11 cellular contexts compared by ENCODE assay signal in the genomic region with DNA sequence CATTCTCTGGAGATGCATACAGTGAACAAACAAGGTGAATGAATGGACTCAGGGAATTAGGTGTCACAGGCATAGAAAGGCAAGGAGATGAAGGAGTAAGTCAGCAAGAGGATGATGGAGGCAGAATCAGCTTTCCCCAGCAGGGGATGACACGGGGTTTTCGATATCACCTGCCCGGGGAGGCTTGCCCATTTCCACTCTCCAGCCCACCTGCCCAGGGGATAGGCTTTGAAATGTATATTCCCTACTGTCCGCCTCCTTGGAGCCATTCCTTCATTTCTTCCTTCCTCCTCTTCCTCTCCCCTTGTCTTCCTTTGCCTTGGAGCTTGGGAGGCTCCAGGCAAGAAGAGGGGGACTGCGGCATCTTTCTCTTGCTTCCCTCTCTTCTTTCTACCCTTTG. TPM values are rescaled to one million over a fixed set of nuclear protein-coding genes. Genes with fewer than 3 reads are reported as not detected.
DNase-seq lines count a peak whose midpoint lies in the region; ATAC-seq, FAIRE-seq and TF ChIP-seq lines count a peak whose summit lies in the region.
"Had no signal": no experiment of that assay in that cellular context is flagged by ENCODE, and none has a peak within 500 bp of the region (broad histone marks: within the 10 kb centered on the region; RNA-seq: fewer than 3 reads in every experiment).

No MANE protein-coding gene starts in this region.

- H3K4me1 Mint-ChIP-seq in central memory CD8-positive, alpha-beta T cell, result peaks cover 14% of the 10 kb centered on the region

- no peak for TF ChIP-seq POLR2A in sigmoid colon (IDR thresholded peaks at IDR 0.05)

- H3K4me3 Mint-ChIP-seq in central memory CD8-positive, alpha-beta T cell, result peak overlapping the region; percentile 64

- peak overlapping the region; percentile 92 for H3K27ac Mint-ChIP-seq in central memory CD8-positive, alpha-beta T cell (ENCODE audit: low read depth)

- H3K4me3 ChIP-seq in H7 (ENCODE audit: insufficient read depth, low read depth, low read length) (no peak overlapping the region), OCI-LY1 (ENCODE audit: low read depth, low read length, poor library complexity, severe bottlenecking) (peak overlapping the region; percentile 44), sigmoid colon (no peak overlapping the region)

- H3K36me3 Mint-ChIP-seq in central memory CD8-positive, alpha-beta T cell (ENCODE audit: insufficient read depth), result no peaks in the 10 kb centered on the region

- no peaks in the 10 kb centered on the region for H3K36me3 ChIP-seq in H7 (replicated peaks; ENCODE audit: control insufficient read depth, insufficient read depth, low read length)
- no peaks in the 10 kb centered on the region; the same call in 1 of the 2 replicates for H3K36me3 ChIP-seq in OCI-LY1 (ENCODE audit: insufficient read depth, low read length)
- H3K36me3 ChIP-seq in sigmoid colon, result no peaks in the 10 kb centered on the region

- ATAC-seq in central memory CD8-positive, alpha-beta T cell (replicated peaks; ENCODE audit: extremely low read depth, poor library complexity, severe bottlenecking), result no peak

- no peaks in the 10 kb centered on the region for H3K9me3 ChIP-seq in OCI-LY1 (ENCODE audit: low read length)
- H3K9me3 ChIP-seq in sigmoid colon, result no peaks in the 10 kb centered on the region

- intact Hi-C loops in sigmoid colon (cut with DNase I), result no loop called here

- no peaks in the 10 kb centered on the region for H3K9me2 ChIP-seq in OCI-LY1 (ENCODE audit: low read depth, low read length)

- H3K27me3 ChIP-seq in H7 (ENCODE audit: control insufficient read depth, insufficient read depth, low read length) (no peaks in the 10 kb centered on the region), OCI-LY1 (ENCODE audit: insufficient read depth, low read length) (no peaks in the 10 kb centered on the region), sigmoid colon (peaks cover 0 to 3% (median 0%) of the 10 kb centered on the region in 3 donors)

- H3K79me2 ChIP-seq in OCI-LY1 (ENCODE audit: insufficient read depth, low read length), result no peaks in the 10 kb centered on the region

- no peaks in the 10 kb centered on the region for H3K9me3 Mint-ChIP-seq in central memory CD8-positive, alpha-beta T cell
- H3K9me3 Mint-ChIP-seq: memory B cell had no signal

- FAIRE-seq in urothelium cell line (lab: Jason Lieb, UNC), result no peak

- peak overlapping the region; percentile 66; the same call in 1 of the 2 replicates for H3K4me2 ChIP-seq in OCI-LY1 (ENCODE audit: low read length)

- DNase-seq in H7 (peak; percentile 56), sigmoid colon (peak; percentile 32), AG08395 (ENCODE audit: low spot score) (no peak), NCI-H2227 (lab: John Stamatoyannopoulos, UW; ENCODE audit: unreplicated experiment) (no peak), urothelium cell line (ENCODE audit: low spot score) (no peak), HK-2 (ENCODE audit: unreplicated experiment) (no peak)
- no peak for DNase-seq in central memory CD8-positive, alpha-beta T cell (ENCODE audit: low spot score in 2 of 2)
- DNase-seq: DMS 273 treated with DMSO at 0.1 percent for 48 hours, NCI-H1694 treated with DMSO at 0.1 percent for 48 hours had no signal

- no peaks in the 10 kb centered on the region for H4K20me1 ChIP-seq in OCI-LY1 (ENCODE audit: insufficient read depth, low read length)

- WGBS in sigmoid colon, 2 donors, result 95 to 97% methylated on average over 5 of the region's 5 CpGs

- H3K27me3 Mint-ChIP-seq in central memory CD8-positive, alpha-beta T cell, result no peaks in the 10 kb centered on the region

- H3K27ac ChIP-seq in OCI-LY1 (ENCODE audit: low read depth, low read length, poor library complexity, severe bottlenecking) (peak overlapping the region; percentile 39), sigmoid colon (no peak overlapping the region)

- peak overlapping the region; percentile 99; the same call in 1 of the 2 replicates for H2AFZ ChIP-seq in OCI-LY1 (ENCODE audit: low read length)

- TF ChIP-seq CTCF in OCI-LY1 (IDR thresholded peaks at IDR 0.05; ENCODE audit: low read length), result no peak
- no peak for TF ChIP-seq CTCF in sigmoid colon (IDR thresholded peaks at IDR 0.05)

- H3K4me1 ChIP-seq in OCI-LY1 (ENCODE audit: insufficient read depth, low read length, severe bottlenecking) (peaks cover 15% of the 10 kb centered on the region), sigmoid colon (peaks cover 0 to 10% (median 0%) of the 10 kb centered on the region in 4 donors)

- H3K9ac ChIP-seq in OCI-LY1 (ENCODE audit: low read length), result peak overlapping the region; percentile 44; the same call in 1 of the 2 replicates

- TF ChIP-seq EP300 in sigmoid colon (IDR thresholded peaks at IDR 0.05), result no peak

- no peaks in the 10 kb centered on the region for H3F3A ChIP-seq in OCI-LY1 (ENCODE audit: insufficient read depth, low read length)

RNA-seq across cellular contexts. Expression of gene RNF24, which starts 23.3 kb away (rescaled TPM):
- total RNA-seq in H7 (2014; rRNA removed; shearing (Covaris generic)), result 11.5 and 14.2 TPM in 2 replicates
- total RNA-seq in sigmoid colon, result 10 to 100 TPM in 2 of 4 donors, 1 to 10 TPM in 2; 5.6 to 11.0 (median 9.9) TPM
- 1 to 10 TPM in 2 of 3 donors, under 1 TPM in 1; 0.60 to 4.6 (median 1.4) TPM for polyA plus RNA-seq in sigmoid colon

Comparison
In these comparisons a context has a peak if more than half of its experiments do, and no peak if none do; other contexts are left out.
1. DNase-seq: peak in H7 (single experiment) and sigmoid colon (single experiment); none in central memory CD8-positive, alpha-beta T cell (0 of 2), AG08395 (single experiment), NCI-H2227 (single experiment), urothelium cell line (single experiment) and HK-2 (single experiment).